In the genomic region with DNA sequence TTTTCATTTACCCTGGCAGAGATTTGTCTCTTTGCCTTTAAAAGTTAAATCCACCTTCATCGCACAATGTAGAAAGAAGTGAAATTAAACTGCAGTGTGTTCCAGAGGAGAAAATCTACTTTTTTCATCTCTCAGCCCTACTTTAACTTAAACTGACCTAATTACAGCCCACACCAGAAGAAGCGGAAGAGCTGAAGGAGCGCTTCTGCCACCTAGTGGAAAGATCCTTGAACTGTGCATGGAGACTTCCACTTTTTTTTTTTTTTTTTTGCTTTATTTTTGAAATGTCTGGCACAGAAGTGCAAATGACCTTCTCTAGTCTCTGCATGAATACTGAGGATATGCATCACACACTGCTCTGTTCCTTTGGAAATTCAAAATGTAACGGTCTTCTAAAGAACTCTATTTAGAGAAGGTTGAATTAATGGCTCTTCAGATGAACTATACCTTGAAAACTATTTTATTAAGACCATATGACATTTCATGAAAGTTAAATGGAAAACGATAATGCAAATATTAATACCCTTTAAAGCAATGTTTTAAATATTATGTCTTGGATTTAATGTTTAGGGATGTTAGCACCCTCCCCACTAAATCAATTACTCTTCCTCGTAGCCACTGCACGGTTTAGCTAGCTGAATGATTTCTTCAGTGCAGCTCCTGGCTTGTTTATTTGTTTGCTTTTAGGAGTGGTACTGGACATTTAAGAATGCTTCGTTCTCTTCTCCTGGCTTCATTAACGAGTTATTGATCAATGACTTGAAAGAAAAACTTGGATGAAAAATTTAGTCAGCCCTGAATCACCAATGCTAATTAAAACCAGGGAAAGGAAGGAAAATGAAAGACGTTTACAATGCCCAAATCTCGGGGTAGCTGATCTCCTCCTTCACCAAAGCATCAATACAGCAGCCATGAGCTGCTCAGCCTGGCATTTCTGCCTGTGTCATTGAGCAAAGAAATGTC, we compare ENCODE assay signal across 8 cellular contexts.
DNase-seq lines count a peak whose midpoint lies in the region; ATAC-seq lines count a peak whose summit lies in the region.

No MANE protein-coding gene starts in this region.

- ATAC-seq in CD4-positive, CD25-positive, alpha-beta regulatory T cell (ENCODE audit: low read depth in 2 of 2) = peak; percentile 84 to 85
- ATAC-seq in GM19328 (IDR thresholded peaks at IDR 0.05; ENCODE audit: unreplicated experiment) (peak; percentile 75), HG03439 (IDR thresholded peaks at IDR 0.05; ENCODE audit: unreplicated experiment) (peak; percentile 95), memory B cell (ENCODE audit: low read depth) (peak; percentile 92)

- peaks cover 9 to 18% (median 11%) of the 10 kb centered on the region in 4 donors for H3K4me1 Mint-ChIP-seq in CD4-positive, CD25-positive, alpha-beta regulatory T cell
- H3K4me1 Mint-ChIP-seq in memory B cell = peaks cover 8% of the 10 kb centered on the region

- no peaks in the 10 kb centered on the region for H3K9me3 ChIP-seq in CD4-positive, CD25-positive, alpha-beta regulatory T cell (ENCODE audit: control insufficient read depth in 2 of 2, low read length in 2 of 2)
- H3K9me3 ChIP-seq in duodenal mucosa (ENCODE audit: control insufficient read depth in 1 of 2, low read length in 2 of 2) = no peaks in the 10 kb centered on the region

- DNase-seq in CD4-positive, CD25-positive, alpha-beta regulatory T cell = peak; percentile 44 to 85 (median 74)
- peak; percentile 63 for DNase-seq in NCI-H345 treated with DMSO at 0.1 percent for 48 hours (lab: John Stamatoyannopoulos, UW; ENCODE audit: unreplicated experiment)
- DNase-seq in activated CD4-positive, alpha-beta T cell treated with anti-CD3 and anti-CD28 coated beads for 4 hours = peak; percentile 55 to 70
- peak; percentile 45 to 64 for DNase-seq in memory B cell (ENCODE audit: low spot score in 2 of 2)
- peak; percentile 10 for DNase-seq in stimulated activated CD8-positive, alpha-beta memory T cell treated with anti-CD3 and anti-CD28 coated beads, Interleukin-12 subunit alpha, Interleukin-12 subunit beta, amount 100 ng/mL, for 4 hours (ENCODE audit: low read depth)

- no peaks in the 10 kb centered on the region for H3K36me3 ChIP-seq in CD4-positive, CD25-positive, alpha-beta regulatory T cell (ENCODE audit: control insufficient read depth, insufficient read depth, low read length)
- H3K36me3 ChIP-seq in duodenal mucosa (ENCODE audit: control insufficient read depth in 1 of 2, insufficient read depth in 2 of 2, low read length in 2 of 2) = no peaks in the 10 kb centered on the region

- peak overlapping the region in 1 of 2 donors; percentile 52 for H3K9ac ChIP-seq in duodenal mucosa (ENCODE audit: low read depth in 1 of 2, low read length in 2 of 2)

- peak overlapping the region; percentile 78 for H3K4me3 ChIP-seq in CD4-positive, CD25-positive, alpha-beta regulatory T cell (ENCODE audit: low read depth, low read length)
- peak overlapping the region; percentile 19 to 52 for H3K4me3 ChIP-seq in duodenal mucosa (ENCODE audit: low read depth in 1 of 2, low read length in 2 of 2)

- H3K27me3 ChIP-seq in CD4-positive, CD25-positive, alpha-beta regulatory T cell (ENCODE audit: control insufficient read depth, insufficient read depth, low read length) = no peaks in the 10 kb centered on the region
- no peaks in the 10 kb centered on the region for H3K27me3 ChIP-seq in duodenal mucosa (ENCODE audit: control insufficient read depth in 1 of 2, insufficient read depth in 2 of 2, low read length in 2 of 2)

- peak overlapping the region; percentile 67 to 89 (median 78) for H3K4me3 Mint-ChIP-seq in CD4-positive, CD25-positive, alpha-beta regulatory T cell
- peak overlapping the region; percentile 80 for H3K4me3 Mint-ChIP-seq in memory B cell

- H3K27me3 Mint-ChIP-seq in CD4-positive, CD25-positive, alpha-beta regulatory T cell = no peaks in the 10 kb centered on the region
- H3K27me3 Mint-ChIP-seq in memory B cell = peaks cover 4% of the 10 kb centered on the region

- H3K4me1 ChIP-seq in CD4-positive, CD25-positive, alpha-beta regulatory T cell (ENCODE audit: control insufficient read depth, insufficient read depth, low read length, poor library complexity, severe bottlenecking) = peaks cover 13% of the 10 kb centered on the region
- peaks cover 0 to 4% of the 10 kb centered on the region in 2 donors for H3K4me1 ChIP-seq in duodenal mucosa (ENCODE audit: control insufficient read depth in 1 of 2, insufficient read depth in 2 of 2, low read length in 2 of 2)

- peak overlapping the region; percentile 23 to 88 (median 57) for H3K27ac Mint-ChIP-seq in CD4-positive, CD25-positive, alpha-beta regulatory T cell
- H3K27ac Mint-ChIP-seq in memory B cell = peak overlapping the region; percentile 74

- H3K27ac ChIP-seq in CD4-positive, CD25-positive, alpha-beta regulatory T cell (ENCODE audit: insufficient read depth, low read length, poor library complexity, severe bottlenecking) = no peak overlapping the region
- H3K27ac ChIP-seq in duodenal mucosa (ENCODE audit: low read depth, low read length) = no peak overlapping the region

- no peaks in the 10 kb centered on the region for H3K36me3 Mint-ChIP-seq in CD4-positive, CD25-positive, alpha-beta regulatory T cell
- H3K36me3 Mint-ChIP-seq in memory B cell = no peaks in the 10 kb centered on the region

- H3K9me3 Mint-ChIP-seq in CD4-positive, CD25-positive, alpha-beta regulatory T cell = peaks cover 0 to 1% (median 0%) of the 10 kb centered on the region in 7 donors
- no peaks in the 10 kb centered on the region for H3K9me3 Mint-ChIP-seq in memory B cell

Comparison
In these comparisons a context has a peak if more than half of its experiments do, and no peak if none do; other contexts are left out.
1. DNase-seq: peak in every context shown above with its lines; median percentile 74 in CD4-positive, CD25-positive, alpha-beta regulatory T cell; 63 in NCI-H345 treated with DMSO at 0.1 percent for 48 hours; 62 in activated CD4-positive, alpha-beta T cell treated with anti-CD3 and anti-CD28 coated beads for 4 hours; 54 in memory B cell; 10 in stimulated activated CD8-positive, alpha-beta memory T cell treated with anti-CD3 and anti-CD28 coated beads, Interleukin-12 subunit alpha, Interleukin-12 subunit beta, amount 100 ng/mL, for 4 hours.